ENCODE assay signal across 24 cellular contexts in the genomic region with DNA sequence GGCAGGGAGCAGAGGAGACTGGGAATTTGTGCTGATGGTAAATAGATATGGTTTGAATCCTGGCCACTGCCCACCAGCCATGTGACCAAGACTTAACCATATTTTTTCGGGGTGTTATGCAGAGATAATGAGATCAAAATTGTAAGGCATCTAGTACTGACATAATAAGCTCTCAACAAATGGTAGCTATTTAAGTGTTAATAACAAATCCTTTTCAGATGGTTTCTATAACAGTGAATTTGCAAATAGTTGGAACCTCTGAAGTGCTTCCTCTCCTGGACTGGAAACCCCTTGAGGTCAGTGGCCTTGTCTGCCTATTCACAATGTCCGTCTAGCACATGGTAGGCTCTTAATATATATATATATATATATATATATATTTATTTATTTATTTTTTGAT.
DNase-seq lines count a peak whose midpoint lies in the region; ATAC-seq, FAIRE-seq and TF ChIP-seq lines count a peak whose summit lies in the region.
"Had no signal": no experiment of that assay in that cellular context is flagged by ENCODE, and none has a peak within 500 bp of the region (broad histone marks: within the 10 kb centered on the region; RNA-seq: fewer than 3 reads in every experiment).

No MANE protein-coding gene starts in this region.

- peaks cover 34% of the 10 kb centered on the region for H3K4me1 Mint-ChIP-seq in T-helper 1 cell treated with Interleukin-12 subunit alpha and Interleukin-12 subunit beta and Interleukin-4 antibody, amounts not matched to agents 30 μg/mL and 1 μg/mL, for 36 hours (ENCODE audit: low read depth)
- peaks cover 16% of the 10 kb centered on the region for H3K4me1 Mint-ChIP-seq in central memory CD8-positive, alpha-beta T cell
- peaks cover 29% of the 10 kb centered on the region for H3K4me1 Mint-ChIP-seq in stimulated activated effector memory CD8-positive, alpha-beta T cell treated with anti-CD3 and anti-CD28 coated beads, Interleukin-12 subunit alpha, Interleukin-12 subunit beta, amount 100 ng/mL, for 72 hours

- H3K36me3 Mint-ChIP-seq in T-helper 1 cell treated with Interleukin-12 subunit alpha and Interleukin-12 subunit beta and Interleukin-4 antibody, amounts not matched to agents 30 μg/mL and 1 μg/mL, for 36 hours (ENCODE audit: low read depth) = peaks cover 6% of the 10 kb centered on the region
- peaks cover 10% of the 10 kb centered on the region for H3K36me3 Mint-ChIP-seq in central memory CD8-positive, alpha-beta T cell (ENCODE audit: insufficient read depth)
- peaks cover 18% of the 10 kb centered on the region for H3K36me3 Mint-ChIP-seq in stimulated activated effector memory CD8-positive, alpha-beta T cell treated with anti-CD3 and anti-CD28 coated beads, Interleukin-12 subunit alpha, Interleukin-12 subunit beta, amount 100 ng/mL, for 72 hours

- peak; percentile 21 for FAIRE-seq in D721Med (lab: Jason Lieb, UNC)
- FAIRE-seq: GM12892, H54, HepG2 had no signal

- H3K9me3 Mint-ChIP-seq in T-helper 1 cell treated with Interleukin-12 subunit alpha and Interleukin-12 subunit beta and Interleukin-4 antibody, amounts not matched to agents 30 μg/mL and 1 μg/mL, for 36 hours = no peaks in the 10 kb centered on the region
- H3K9me3 Mint-ChIP-seq in central memory CD8-positive, alpha-beta T cell = no peaks in the 10 kb centered on the region
- no peaks in the 10 kb centered on the region for H3K9me3 Mint-ChIP-seq in stimulated activated effector memory CD8-positive, alpha-beta T cell treated with anti-CD3 and anti-CD28 coated beads, Interleukin-12 subunit alpha, Interleukin-12 subunit beta, amount 100 ng/mL, for 72 hours

- TF ChIP-seq CTCF in D721Med (IDR thresholded peaks at IDR 0.05; ENCODE audit: insufficient read depth, missing control alignments) = no peak

- DNase-seq in T-helper 1 cell = no peak
- no peak for DNase-seq in D721Med (ENCODE audit: insufficient read length, low spot score)
- no peak for DNase-seq in central memory CD8-positive, alpha-beta T cell (ENCODE audit: low spot score in 2 of 2)
- DNase-seq in stimulated activated effector memory CD8-positive, alpha-beta T cell treated with anti-CD3 and anti-CD28 coated beads, Interleukin-12 subunit alpha, Interleukin-12 subunit beta, amount 100 ng/mL, for 72 hours (ENCODE audit: low spot score in 2 of 2) = no peak
- no peak for DNase-seq in DMS79 (lab: John Stamatoyannopoulos, UW)
- no peak for DNase-seq in T1000 (lab: John Stamatoyannopoulos, UW)
- DNase-seq: BE2C, COR-L47, DMS79 treated with DMSO at 0.1 percent for 48 hours, GF-D8, KBM-7, NCI-H1105 treated with DMSO at 0.1 percent for 48 hours, NCI-H146, NCI-H2029 treated with DMSO at 0.1 percent for 48 hours, NCI-H226, NCI-H510A, NCI-H69, SHP77 had no signal

- no peaks in the 10 kb centered on the region for H3K27me3 Mint-ChIP-seq in T-helper 1 cell treated with Interleukin-12 subunit alpha and Interleukin-12 subunit beta and Interleukin-4 antibody, amounts not matched to agents 30 μg/mL and 1 μg/mL, for 36 hours (ENCODE audit: low read depth)
- H3K27me3 Mint-ChIP-seq in central memory CD8-positive, alpha-beta T cell = no peaks in the 10 kb centered on the region

- H3K27ac Mint-ChIP-seq in T-helper 1 cell treated with Interleukin-12 subunit alpha and Interleukin-12 subunit beta and Interleukin-4 antibody, amounts not matched to agents 30 μg/mL and 1 μg/mL, for 36 hours = no peak overlapping the region
- peak overlapping the region; percentile 32 for H3K27ac Mint-ChIP-seq in central memory CD8-positive, alpha-beta T cell (ENCODE audit: low read depth)
- peak overlapping the region; percentile 44 for H3K27ac Mint-ChIP-seq in stimulated activated effector memory CD8-positive, alpha-beta T cell treated with anti-CD3 and anti-CD28 coated beads, Interleukin-12 subunit alpha, Interleukin-12 subunit beta, amount 100 ng/mL, for 72 hours

- H3K4me3 Mint-ChIP-seq in T-helper 1 cell treated with Interleukin-12 subunit alpha and Interleukin-12 subunit beta and Interleukin-4 antibody, amounts not matched to agents 30 μg/mL and 1 μg/mL, for 36 hours = peak overlapping the region; percentile 86
- H3K4me3 Mint-ChIP-seq in central memory CD8-positive, alpha-beta T cell = no peak overlapping the region
- no peak overlapping the region for H3K4me3 Mint-ChIP-seq in stimulated activated effector memory CD8-positive, alpha-beta T cell treated with anti-CD3 and anti-CD28 coated beads, Interleukin-12 subunit alpha, Interleukin-12 subunit beta, amount 100 ng/mL, for 72 hours
- H3K4me3 Mint-ChIP-seq: CD14-positive monocyte had no signal

- ATAC-seq in central memory CD8-positive, alpha-beta T cell (replicated peaks; ENCODE audit: extremely low read depth, poor library complexity, severe bottlenecking) = no peak
- ATAC-seq in stimulated activated effector memory CD8-positive, alpha-beta T cell treated with anti-CD3 and anti-CD28 coated beads, Interleukin-12 subunit alpha, Interleukin-12 subunit beta, amount 100 ng/mL, for 72 hours = no peak
- no peak for ATAC-seq in HG02981 (IDR thresholded peaks at IDR 0.05; ENCODE audit: unreplicated experiment)
- ATAC-seq: HepG2 had no signal
